22 cellular contexts compared by ENCODE assay signal in genomic region chr12:132472386-132472785, GRCh38. TPM values are rescaled to one million over a fixed set of nuclear protein-coding genes. Genes with fewer than 3 reads are reported as not detected.
DNase-seq lines count a peak whose midpoint lies in the region; ATAC-seq, FAIRE-seq and TF ChIP-seq lines count a peak whose summit lies in the region.
"Had no signal": no experiment of that assay in that cellular context is flagged by ENCODE, and none has a peak within 500 bp of the region (broad histone marks: within the 10 kb centered on the region; RNA-seq: fewer than 3 reads in every experiment).

No MANE protein-coding gene starts in this region.

- H3K36me3 Mint-ChIP-seq in T-cell (no peaks in the 10 kb centered on the region), immature natural killer cell (no peaks in the 10 kb centered on the region)

- H3K27me3 Mint-ChIP-seq in T-cell (peaks cover 0 to 2% of the 10 kb centered on the region in 2 donors), immature natural killer cell (ENCODE audit: low read depth in 3 of 3) (peaks cover 31 to 54% (median 31%) of the 10 kb centered on the region in 3 donors)

- H3K4me2 ChIP-seq in A549: no peak overlapping the region
- peak overlapping the region; percentile 80 to 95 (median 86) for H3K4me2 ChIP-seq in BLaER1 treated with 17β-estradiol and CSF1 and Interleukin-3, amounts not matched to agents 10 nM and 100 nM

- H3K4me3 Mint-ChIP-seq in T-cell (peak overlapping the region; percentile 62 to 79 (median 70)), immature natural killer cell (peak overlapping the region in 3 of 5 donors; percentile 38 to 69 (median 57))

- FAIRE-seq in A549 (lab: Jason Lieb, UNC): no peak
- FAIRE-seq: frontal cortex, H54 had no signal

- no peak for TF ChIP-seq POLR2A in A549 (IDR thresholded peaks at IDR 0.05; ENCODE audit: low read length)

- TF ChIP-seq CTCF in A549 (IDR thresholded peaks at IDR 0.05) (no peak), ascending aorta (IDR thresholded peaks at IDR 0.05) (no peak), GM20000 (IDR thresholded peaks at IDR 0.05; ENCODE audit: extremely low read depth, missing control alignments) (no peak)

- H3K9me3 ChIP-seq in A549 (no peaks in the 10 kb centered on the region), ascending aorta (no peaks in the 10 kb centered on the region)
- peaks cover 0 to 4% (median 0%) of the 10 kb centered on the region in 11 experiments; a peak in 2 of 22 replicates for H3K9me3 ChIP-seq in BLaER1 treated with 17β-estradiol and CSF1 and Interleukin-3, amounts not matched to agents 10 nM and 100 nM (replicated peaks in 1 of 11)

- peak overlapping the region; percentile 61 to 83 (median 75); a peak in 21 of 22 replicates for H3K9ac ChIP-seq in BLaER1 treated with 17β-estradiol and CSF1 and Interleukin-3, amounts not matched to agents 10 nM and 100 nM
- H3K9ac ChIP-seq: parathyroid adenoma had no signal

- peak; percentile 12 to 24; a peak in 3 of 6 replicates for ATAC-seq in A549
- peak in 1 of 4 experiments; percentile 25 for ATAC-seq in T-cell (replicated peaks in 1 of 4)

- no peaks in the 10 kb centered on the region for H3K9me3 Mint-ChIP-seq in T-cell
- H3K9me3 Mint-ChIP-seq in immature natural killer cell: peaks cover 0 to 3% (median under 1%) of the 10 kb centered on the region in 6 donors

- H3K27ac Mint-ChIP-seq in T-cell (peak overlapping the region; percentile 72 to 90), immature natural killer cell (peak overlapping the region in 5 of 6 donors; percentile 40 to 85 (median 84))

- POLR2A ChIA-PET in A549 (lab: Yijun Ruan, JAX) (no interaction called here), T-cell (lab: Charles Lee) (no interaction called here)

- no peak for TF ChIP-seq EP300 in A549 (IDR thresholded peaks at IDR 0.05)

- H4K20me1 ChIP-seq in BLaER1 treated with 17β-estradiol and CSF1 and Interleukin-3, amounts not matched to agents 10 nM and 100 nM: peaks cover 0 to 3% (median 0%) of the 10 kb centered on the region in 11 experiments; a peak in 4 of 22 replicates

- CTCF ChIA-PET in A549 (lab: Yijun Ruan, JAX): interaction anchor here (1.3 kb wide), 1 partner anchor 58 kb away, joined by 3 read pairs; no protein-coding TSS in a partner anchor
- CTCF ChIA-PET in T-cell (lab: Charles Lee): no interaction called here

- DNase-seq in A549 (ENCODE audit: low read depth in 1 of 2, low spot score in 1 of 2): no peak
- no peak for DNase-seq in T-cell
- DNase-seq in immature natural killer cell: no peak
- no peak for DNase-seq in NCI-H446 (lab: John Stamatoyannopoulos, UW)
- no peak for DNase-seq in ascending aorta (ENCODE audit: low spot score in 2 of 2)
- no peak for DNase-seq in NCI-H1436 (lab: John Stamatoyannopoulos, UW)
- no peak for DNase-seq in GM20000 (ENCODE audit: low spot score)
- DNase-seq: dermis blood vessel endothelial cell; IMR-90; MV-4-11; NCI-H2081 treated with DMSO at 0.1 percent for 48 hours; NCI-H69; OCI-M1; stimulated activated CD4-positive, alpha-beta T cell treated with anti-CD3 and anti-CD28 coated beads, Interleukin-4, amount 100 ng/mL, for 4 hours; stimulated activated CD8-positive, alpha-beta memory T cell treated with anti-CD3 and anti-CD28 coated beads, Interleukin-4, amount 100 ng/mL, for 48 hours had no signal

- H3K27ac ChIP-seq in A549: no peak overlapping the region; a peak in 1 of 6 replicates
- peak overlapping the region in 10 of 11 experiments; percentile 51 to 78 (median 69); a peak in 21 of 22 replicates for H3K27ac ChIP-seq in BLaER1 treated with 17β-estradiol and CSF1 and Interleukin-3, amounts not matched to agents 10 nM and 100 nM
- no peak overlapping the region for H3K27ac ChIP-seq in ascending aorta
- H3K27ac ChIP-seq: breast epithelium, epithelial cell of prostate, parathyroid adenoma, skin epidermis had no signal

- 75% methylated on average over 15 of the region's 15 CpGs for WGBS in A549 (ENCODE audit: missing lambda C conversion rate)

- no peaks in the 10 kb centered on the region for H3K36me3 ChIP-seq in BLaER1 treated with 17β-estradiol and CSF1 and Interleukin-3, amounts not matched to agents 10 nM and 100 nM
- H3K36me3 ChIP-seq in ascending aorta: no peaks in the 10 kb centered on the region
- H3K36me3 ChIP-seq: breast epithelium had no signal

- H3K4me3 ChIP-seq in A549 (no peak overlapping the region), ascending aorta (no peak overlapping the region)
- peak overlapping the region; percentile 47 to 74 (median 62) for H3K4me3 ChIP-seq in BLaER1 treated with 17β-estradiol and CSF1 and Interleukin-3, amounts not matched to agents 10 nM and 100 nM
- H3K4me3 ChIP-seq: skin epidermis had no signal

- intact Hi-C loops in ascending aorta (cut with DNase I): no loop called here

- H3K4me1 Mint-ChIP-seq in T-cell (peaks cover 48 to 67% (median 54%) of the 10 kb centered on the region in 3 donors), immature natural killer cell (peaks cover 46 to 48% of the 10 kb centered on the region in 2 donors)

- H3K27me3 ChIP-seq in BLaER1 treated with 17β-estradiol and CSF1 and Interleukin-3, amounts not matched to agents 10 nM and 100 nM: no peaks in the 10 kb centered on the region
- no peaks in the 10 kb centered on the region for H3K27me3 ChIP-seq in ascending aorta

- H3K4me1 ChIP-seq in A549 (peaks cover 8% of the 10 kb centered on the region; the same call in 1 of the 3 replicates), ascending aorta (no peaks in the 10 kb centered on the region)
- peaks cover 60 to 68% (median 66%) of the 10 kb centered on the region in 10 experiments for H3K4me1 ChIP-seq in BLaER1 treated with 17β-estradiol and CSF1 and Interleukin-3, amounts not matched to agents 10 nM and 100 nM
- H3K4me1 ChIP-seq: breast epithelium, parathyroid adenoma had no signal

- TF ChIP-seq RAD21 in A549 (conservative IDR thresholded peaks at IDR 0.05 in 1 of 2, IDR thresholded peaks at IDR 0.05 in 1 of 2): no peak

TF ChIP-seq in A549, 52 proteins besides CTCF, POLR2A, EP300 and RAD21:
- TF ChIP-seq CBX2 (IDR thresholded peaks at IDR 0.05; ENCODE audit: borderline replicate concordance, low read depth) (no peak), FOSB (CRISPR knock-in tag; IDR thresholded peaks at IDR 0.05) (no peak)

RNA-seq across cellular contexts. Expression of gene FBRSL1, which starts 17.6 kb away (rescaled TPM):
- 2.7 and 3.0 TPM in 2 replicates for polyA plus RNA-seq in A549 (2011; rRNA removed)
- 13.4 and 22.4 TPM in 2 replicates for polyA plus RNA-seq in A549 (2012; cell fraction: cytosol; rRNA removed)
- 53.8 and 59.8 TPM in 2 replicates for polyA plus RNA-seq in A549 (2012; cell fraction: nucleus; rRNA removed)
- 28.5 to 37.8 TPM (median 32.8 TPM) in 3 replicates for polyA plus RNA-seq in A549 (2017; fragmentation: RNase III; extraction: RNeasy Plus Mini Kit Qiagen cat#74134 plus additional on column Dnase treatment)
- polyA minus RNA-seq in A549 (2011; rRNA and poly(A)+ RNA removed): 3.4 and 3.6 TPM in 2 replicates
- total RNA-seq in T-cell: 100 to 1,000 TPM in 2 of 5 donors, 10 to 100 TPM in 3; 82.1 to 114 (median 99.3) TPM
- under 1 TPM in 2 of 3 donors, not detected in 1; 0.54 to 0.63 TPM for polyA plus RNA-seq in immature natural killer cell
- total RNA-seq in ascending aorta: 40.7 TPM

Comparison
In these comparisons a context has a peak if more than half of its experiments do, and no peak if none do; other contexts are left out.
1. H3K27ac ChIP-seq: peak in BLaER1 treated with 17β-estradiol and CSF1 and Interleukin-3, amounts not matched to agents 10 nM and 100 nM (10 of 11); none in A549 (0 of 2) and ascending aorta (0 of 2).
2. H3K4me3 ChIP-seq: peak in BLaER1 treated with 17β-estradiol and CSF1 and Interleukin-3, amounts not matched to agents 10 nM and 100 nM (10 of 10); none in A549 (single experiment) and ascending aorta (0 of 2).